In the genomic region with DNA sequence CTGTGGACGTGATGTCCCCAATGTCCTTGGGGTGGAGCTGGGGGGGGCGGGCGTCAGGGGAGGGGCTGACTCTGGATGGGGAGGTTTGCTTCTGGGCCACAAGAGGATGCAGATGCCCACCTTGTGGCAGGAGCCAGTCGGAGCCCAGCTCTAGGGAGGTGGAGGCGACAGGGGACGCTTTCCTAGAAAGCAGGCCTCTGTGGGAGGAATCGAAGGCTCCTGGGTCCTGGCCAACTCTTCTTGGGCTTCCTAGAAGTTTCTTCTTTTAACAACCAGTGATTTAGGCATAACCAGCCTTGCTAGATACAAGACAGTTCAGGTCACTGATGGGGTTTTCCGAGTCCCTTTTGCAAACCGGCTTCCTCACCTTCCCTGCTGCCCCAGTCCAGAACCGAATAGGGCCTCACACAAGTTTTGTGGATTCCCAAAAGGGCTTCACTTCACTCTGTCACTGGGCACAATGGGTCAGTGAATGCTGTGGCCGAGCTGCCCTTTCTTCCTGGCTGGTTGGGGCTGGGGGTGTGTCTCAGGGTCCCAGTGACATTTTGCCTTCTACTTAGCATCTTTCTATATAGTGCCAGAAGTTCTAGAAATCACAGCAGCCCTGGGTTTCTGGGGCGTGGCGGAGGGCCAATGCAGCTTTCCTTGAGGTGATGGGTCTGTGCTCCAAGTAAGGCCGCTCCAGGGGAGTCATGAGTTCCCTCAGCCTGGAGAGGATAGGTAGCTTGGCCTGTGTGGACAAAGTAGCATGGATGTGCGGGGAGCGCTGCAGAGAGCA, we compare ENCODE assay signal across 19 cellular contexts.
DNase-seq lines count a peak whose midpoint lies in the region; ATAC-seq, FAIRE-seq and TF ChIP-seq lines count a peak whose summit lies in the region.
"Had no signal": no experiment of that assay in that cellular context is flagged by ENCODE, and none has a peak within 500 bp of the region (broad histone marks: within the 10 kb centered on the region; RNA-seq: fewer than 3 reads in every experiment).

No MANE protein-coding gene starts in this region.

- ATAC-seq in HepG2, result no peak
- no peak for ATAC-seq in right lobe of liver
- no peak for ATAC-seq in GM19463 (IDR thresholded peaks at IDR 0.05; ENCODE audit: unreplicated experiment)

- H4K12ac ChIP-seq in trophoblast cell (ENCODE audit: low read depth, low read length), result no peak overlapping the region

- TF ChIP-seq POLR2A in HepG2 (IDR thresholded peaks at IDR 0.05; ENCODE audit: insufficient read depth in 1 of 2, low read depth in 2 of 2, low read length in 2 of 2) (no peak), right lobe of liver (IDR thresholded peaks at IDR 0.05) (no peak)

- H3K36me3 ChIP-seq in HepG2 (replicated peaks in 1 of 2; ENCODE audit: control insufficient read depth in 1 of 2, insufficient read depth in 2 of 2, low read length in 2 of 2) (no peaks in the 10 kb centered on the region), right lobe of liver (no peaks in the 10 kb centered on the region), trophoblast cell (ENCODE audit: control insufficient read depth in 1 of 2, insufficient read depth in 2 of 2, low read length in 2 of 2) (no peaks in the 10 kb centered on the region), H7 (replicated peaks; ENCODE audit: control insufficient read depth, insufficient read depth, low read length) (no peaks in the 10 kb centered on the region)

- H3K9ac ChIP-seq in HepG2 (ENCODE audit: insufficient read depth, low read depth, low read length) (no peak overlapping the region), trophoblast cell (ENCODE audit: low read length) (no peak overlapping the region)
- H3K9ac ChIP-seq: GM23248 had no signal

- CTCF ChIA-PET in HepG2 (lab: Yijun Ruan, JAX; ENCODE audit: low intra/inter-chr PET ratio, low total read pairs), result no interaction called here

- no peak overlapping the region for H3K14ac ChIP-seq in trophoblast cell (ENCODE audit: low read length)

- no peak overlapping the region for H4K8ac ChIP-seq in trophoblast cell (ENCODE audit: low read depth, low read length)

- WGBS in HepG2 (ENCODE audit: low lambda C conversion rate), result 57% methylated on average over 15 of the region's 16 CpGs
- WGBS in right lobe of liver (ENCODE audit: insufficient coverage, low coverage, low lambda C conversion rate, missing lambda C conversion rate), result 88% methylated on average over 4 of the region's 16 CpGs
- WGBS in trophoblast cell (ENCODE audit: extremely low coverage, insufficient coverage, insufficient read length), result no CpG with 5 or more reads among the region's 16 CpGs

- no peak overlapping the region for H2BK12ac ChIP-seq in trophoblast cell (ENCODE audit: low read length)

- in situ Hi-C loops in HepG2 (cut with HindIII; ENCODE audit: extremely low pct_ligation_motif_present, low pct_unique_long_range_greater_than_20kb), result no loop called here
- in situ Hi-C loops in GM13977 (cut with MboI; ENCODE audit: low pct_unique_long_range_greater_than_20kb, low sequenced_read_pairs, unreplicated experiment), result no loop called here

- H3K23ac ChIP-seq in trophoblast cell (ENCODE audit: low read length), result no peak overlapping the region

- H3K18ac ChIP-seq in trophoblast cell (ENCODE audit: low read length), result no peak overlapping the region

- H2AK5ac ChIP-seq in trophoblast cell (ENCODE audit: low read length), result no peak overlapping the region

- no peak for TF ChIP-seq EP300 in HepG2 (IDR thresholded peaks at IDR 0.05; ENCODE audit: low read depth in 2 of 2, low read length in 2 of 2)
- no peak for TF ChIP-seq EP300 in HepG2 (CRISPR knock-in tag; IDR thresholded peaks at IDR 0.05; ENCODE audit: borderline replicate concordance)

- FAIRE-seq in HepG2 (lab: Jason Lieb, UNC), result no peak
- peak; percentile 66 for FAIRE-seq in HTR-8/SVneo (lab: Jason Lieb, UNC)
- FAIRE-seq: A204.1, GM12891 had no signal

- POLR2A ChIA-PET in HepG2 (lab: Yijun Ruan, JAX), result interaction anchor here (0.9 kb wide), 1 partner anchor 101 kb away, joined by 3 read pairs; no protein-coding TSS in a partner anchor

- H3K79me2 ChIP-seq in HepG2 (ENCODE audit: insufficient read depth, low read length), result no peaks in the 10 kb centered on the region
- H3K79me2 ChIP-seq in trophoblast cell (ENCODE audit: control insufficient read depth, insufficient read depth, low read length, poor library complexity), result no peaks in the 10 kb centered on the region

- H2BK5ac ChIP-seq in trophoblast cell (ENCODE audit: low read depth, low read length, poor library complexity), result no peak overlapping the region

- peaks cover 10% of the 10 kb centered on the region for H3K79me1 ChIP-seq in trophoblast cell (ENCODE audit: low read length)

- H3K4me1 ChIP-seq in HepG2 (ENCODE audit: insufficient read depth, low read length) (peaks cover 37% of the 10 kb centered on the region), right lobe of liver (no peaks in the 10 kb centered on the region), trophoblast cell (ENCODE audit: control insufficient read depth in 1 of 2, insufficient read depth in 2 of 2, low read length in 2 of 2) (peaks cover 16 to 25% of the 10 kb centered on the region in 2 experiments)

- DNase-seq in HepG2 (ENCODE audit: low spot score), result no peak
- no peak for DNase-seq in right lobe of liver
- no peak for DNase-seq in HTR-8/SVneo (ENCODE audit: insufficient read length, low spot score)
- DNase-seq in trophoblast cell, result no peak
- no peak for DNase-seq in H7
- no peak for DNase-seq in GM13977 (ENCODE audit: low spot score)
- DNase-seq: C1 segment of cervical spinal cord; Calu3; CD4-positive, alpha-beta memory T cell; COR-L47; DMS53; DMS79 treated with DMSO at 0.1 percent for 48 hours; GF-D8; GM23248; HCEC 1CT had no signal

- no peak overlapping the region for H3K27ac ChIP-seq in HepG2 (ENCODE audit: extremely low read length, insufficient read depth, low read length)
- no peak overlapping the region for H3K27ac ChIP-seq in right lobe of liver
- no peak overlapping the region for H3K27ac ChIP-seq in trophoblast cell (ENCODE audit: low read depth, low read length)
- H3K27ac ChIP-seq: 22Rv1, GM23248 had no signal

- TF ChIP-seq RAD21 in HepG2 (CRISPR knock-in tag; IDR thresholded peaks at IDR 0.05), result no peak

- H3K4me3 ChIP-seq in HepG2 (replicated peaks in 1 of 3; ENCODE audit: insufficient read depth in 1 of 3, low read depth in 2 of 3, low read length in 3 of 3), result no peak overlapping the region
- no peak overlapping the region for H3K4me3 ChIP-seq in right lobe of liver
- H3K4me3 ChIP-seq in trophoblast cell (ENCODE audit: low read depth, low read length), result no peak overlapping the region
- H3K4me3 ChIP-seq in H7 (ENCODE audit: insufficient read depth, low read depth, low read length), result no peak overlapping the region
- H3K4me3 ChIP-seq: GM23248 had no signal

- H2BK120ac ChIP-seq in trophoblast cell (ENCODE audit: insufficient read depth, low read length, poor library complexity), result no peak overlapping the region

- BruUV-seq in HepG2 (replicated peaks; lab: Mats Ljungman, UMichigan), result no TSS peak

- H3K4me2 ChIP-seq in HepG2 (ENCODE audit: low read depth, low read length) (no peak overlapping the region), trophoblast cell (ENCODE audit: low read length) (no peak overlapping the region)

- peak overlapping the region; percentile 28 for H4K91ac ChIP-seq in trophoblast cell (ENCODE audit: low read depth, low read length)

- no peak overlapping the region for H2AFZ ChIP-seq in HepG2 (ENCODE audit: low read length)
- H2AFZ ChIP-seq in trophoblast cell (ENCODE audit: insufficient read depth, low read length, poor library complexity), result no peak overlapping the region
- H2AFZ ChIP-seq: GM23248 had no signal

- H4K20me1 ChIP-seq in HepG2 (ENCODE audit: insufficient read depth, low read length), result no peaks in the 10 kb centered on the region

- TF ChIP-seq CTCF in HepG2 (CRISPR knock-in tag; IDR thresholded peaks at IDR 0.05), result no peak
- no peak for TF ChIP-seq CTCF in right lobe of liver (IDR thresholded peaks at IDR 0.05)
- TF ChIP-seq CTCF in GM13977 (IDR thresholded peaks at IDR 0.05; ENCODE audit: extremely low read depth, insufficient read depth, missing control alignments), result no peak

- no peak overlapping the region for H3K4ac ChIP-seq in trophoblast cell (ENCODE audit: low read depth, low read length)

- H3K27me3 ChIP-seq in HepG2 (ENCODE audit: control insufficient read depth in 1 of 2, insufficient read depth in 2 of 2, low read length in 2 of 2), result peaks cover 11 to 61% of the 10 kb centered on the region in 2 experiments
- H3K27me3 ChIP-seq in right lobe of liver, result peaks cover 0 to 5% of the 10 kb centered on the region in 2 donors
- no peaks in the 10 kb centered on the region for H3K27me3 ChIP-seq in trophoblast cell (ENCODE audit: insufficient read depth, low read length)
- H3K27me3 ChIP-seq in H7 (ENCODE audit: control insufficient read depth, insufficient read depth, low read length), result peaks cover 64% of the 10 kb centered on the region

- H3K9me3 ChIP-seq in HepG2 (ENCODE audit: low read length) (no peaks in the 10 kb centered on the region), right lobe of liver (no peaks in the 10 kb centered on the region), trophoblast cell (ENCODE audit: insufficient read depth, low read depth, low read length) (no peaks in the 10 kb centered on the region)

- intact Hi-C loops in HepG2 (cut with micrococcal nuclease; ENCODE audit: unreplicated experiment), result no loop called here
- intact Hi-C loops in right lobe of liver (cut with DNase I), result loop anchor here in 1 of 2 donors (10.0 kb wide), 1 partner anchor 217 kb away; no protein-coding TSS in a partner anchor

TF ChIP-seq in HepG2, 621 proteins besides CTCF, POLR2A, EP300 and RAD21:
- TF ChIP-seq BCL6 (CRISPR knock-in tag; IDR thresholded peaks at IDR 0.05) (peak; percentile 59; the same call in 1 of the 2 replicates), ZFP90 (CRISPR knock-in tag; IDR thresholded peaks at IDR 0.05; ENCODE audit: borderline replicate concordance) (no peak)
